In the genomic region with DNA sequence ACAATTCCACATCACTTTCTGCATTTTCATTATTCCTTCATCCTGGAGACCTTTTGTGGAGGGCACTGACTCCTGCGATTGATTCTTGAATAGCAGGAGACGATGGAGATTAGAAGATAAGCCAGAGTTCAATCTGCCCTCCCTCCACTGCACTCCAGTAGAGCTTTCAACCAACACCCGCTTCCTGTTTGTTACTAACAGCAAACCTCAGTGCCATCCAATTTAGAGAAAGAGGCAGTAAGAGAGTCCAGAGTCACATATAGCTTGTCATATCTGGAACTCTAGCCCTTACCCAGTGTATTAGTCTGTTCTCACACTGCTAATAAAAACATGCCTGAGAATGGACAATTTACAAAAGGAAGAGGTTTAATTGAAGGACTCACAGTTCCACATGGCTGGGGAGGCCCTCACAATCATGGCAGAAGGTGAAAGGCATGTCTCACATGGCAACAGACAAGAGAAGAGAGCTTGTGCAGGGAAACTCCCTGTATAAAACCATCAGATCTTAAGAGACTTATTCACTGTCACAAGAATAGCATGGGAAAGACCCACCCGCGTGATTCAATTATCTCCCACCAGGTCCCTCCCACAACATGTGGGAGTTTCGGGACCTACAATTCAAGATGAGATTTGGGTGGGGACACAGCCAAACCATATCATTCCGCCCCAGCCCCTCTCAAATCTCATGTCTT, we compare ENCODE assay signal across 18 cellular contexts. TPM values are rescaled to one million over a fixed set of nuclear protein-coding genes. Genes with fewer than 3 reads are reported as not detected.
DNase-seq lines count a peak whose midpoint lies in the region; ATAC-seq and TF ChIP-seq lines count a peak whose summit lies in the region.
"Had no signal": no experiment of that assay in that cellular context is flagged by ENCODE, and none has a peak within 500 bp of the region (broad histone marks: within the 10 kb centered on the region; RNA-seq: fewer than 3 reads in every experiment).

No MANE protein-coding gene starts in this region.

- POLR2A ChIA-PET in CD8-positive, alpha-beta T cell (lab: Charles Lee), result interaction anchor here (1.3 kb wide), 1 partner anchor 10 kb away, joined by 5 read pairs; no protein-coding TSS in a partner anchor
- POLR2A ChIA-PET in activated CD4-positive, alpha-beta memory T cell treated with anti-CD3 and anti-CD28 coated beads for 36 hours (lab: Charles Lee), result interaction anchor here (0.7 to 0.9 kb wide), 2 partner anchors 120 to 147 kb away, joined by 3 read pairs; no protein-coding TSS in a partner anchor
- POLR2A ChIA-PET in naive thymus-derived CD8-positive, alpha-beta T cell (lab: Charles Lee), result interaction anchor here (0.6 kb wide), 1 partner anchor 37 kb away, joined by 4 read pairs; no protein-coding TSS in a partner anchor
- POLR2A ChIA-PET in GM10248 (lab: Yijun Ruan, JAX), result no interaction called here

- peaks cover 6% of the 10 kb centered on the region for H3K9me3 Mint-ChIP-seq in activated naive CD4-positive, alpha-beta T cell treated with anti-CD3 and anti-CD28 coated beads for 36 hours
- peaks cover 2% of the 10 kb centered on the region for H3K9me3 Mint-ChIP-seq in CD8-positive, alpha-beta T cell
- peaks cover 4% of the 10 kb centered on the region for H3K9me3 Mint-ChIP-seq in activated CD4-positive, alpha-beta memory T cell treated with anti-CD3 and anti-CD28 coated beads for 36 hours
- H3K9me3 Mint-ChIP-seq in naive thymus-derived CD8-positive, alpha-beta T cell, result peaks cover 0 to 8% (median 0%) of the 10 kb centered on the region in 9 donors

- no peaks in the 10 kb centered on the region for H3K27me3 Mint-ChIP-seq in activated naive CD4-positive, alpha-beta T cell treated with anti-CD3 and anti-CD28 coated beads for 36 hours (ENCODE audit: low read depth)
- no peaks in the 10 kb centered on the region for H3K27me3 Mint-ChIP-seq in CD8-positive, alpha-beta T cell (ENCODE audit: low read depth)
- H3K27me3 Mint-ChIP-seq in activated CD4-positive, alpha-beta memory T cell treated with anti-CD3 and anti-CD28 coated beads for 36 hours, result no peaks in the 10 kb centered on the region
- H3K27me3 Mint-ChIP-seq in naive thymus-derived CD8-positive, alpha-beta T cell, result peaks cover 0 to 8% (median 3%) of the 10 kb centered on the region in 5 donors

- TF ChIP-seq CTCF in CD8-positive, alpha-beta T cell (IDR thresholded peaks at IDR 0.05), result no peak
- TF ChIP-seq CTCF in GM10248 (IDR thresholded peaks at IDR 0.05; ENCODE audit: control extremely low read depth, extremely low read depth, low read depth, missing control alignments), result no peak

- no peak overlapping the region for H3K4me3 ChIP-seq in CD8-positive, alpha-beta T cell (ENCODE audit: low read depth, low read length)
- H3K4me3 ChIP-seq: gastroesophageal sphincter, thoracic aorta had no signal

- H3K27ac Mint-ChIP-seq in activated naive CD4-positive, alpha-beta T cell treated with anti-CD3 and anti-CD28 coated beads for 36 hours, result peak overlapping the region; percentile 79
- H3K27ac Mint-ChIP-seq in CD8-positive, alpha-beta T cell, result peak overlapping the region; percentile 57
- H3K27ac Mint-ChIP-seq in activated CD4-positive, alpha-beta memory T cell treated with anti-CD3 and anti-CD28 coated beads for 36 hours, result peak overlapping the region; percentile 60
- peak overlapping the region in 7 of 10 donors; percentile 40 to 98 (median 62) for H3K27ac Mint-ChIP-seq in naive thymus-derived CD8-positive, alpha-beta T cell

- DNase-seq in activated naive CD4-positive, alpha-beta T cell treated with anti-CD3 and anti-CD28 coated beads for 36 hours, result peak; percentile 64
- DNase-seq in activated naive CD4-positive, alpha-beta T cell treated with anti-CD3 and anti-CD28 coated beads, Interleukin-2, amount 50 U/mL, for 16 hours, result no peak
- no peak for DNase-seq in CD8-positive, alpha-beta T cell
- DNase-seq in activated CD4-positive, alpha-beta memory T cell treated with anti-CD3 and anti-CD28 coated beads for 36 hours, result peak; percentile 30
- DNase-seq in naive thymus-derived CD8-positive, alpha-beta T cell, result peak in 3 of 10 donors; percentile 12 to 31 (median 30)
- DNase-seq in GM10248 (ENCODE audit: extremely low spot score), result no peak
- no peak for DNase-seq in DMS153 (lab: John Stamatoyannopoulos, UW)
- DNase-seq in DMS153 treated with DMSO at 0.1 percent for 48 hours (lab: John Stamatoyannopoulos, UW; ENCODE audit: unreplicated experiment), result no peak
- DNase-seq: activated gamma-delta T cell; effector CD8-positive, alpha-beta T cell; kidney; NCI-H187; occipital lobe had no signal

- H3K4me3 Mint-ChIP-seq in activated naive CD4-positive, alpha-beta T cell treated with anti-CD3 and anti-CD28 coated beads for 36 hours, result peak overlapping the region; percentile 11
- no peak overlapping the region for H3K4me3 Mint-ChIP-seq in CD8-positive, alpha-beta T cell
- no peak overlapping the region for H3K4me3 Mint-ChIP-seq in activated CD4-positive, alpha-beta memory T cell treated with anti-CD3 and anti-CD28 coated beads for 36 hours
- peak overlapping the region in 5 of 10 donors; percentile 17 to 66 (median 38) for H3K4me3 Mint-ChIP-seq in naive thymus-derived CD8-positive, alpha-beta T cell

- H3K27ac ChIP-seq in CD8-positive, alpha-beta T cell (ENCODE audit: low read depth, low read length), result no peak overlapping the region
- H3K27ac ChIP-seq: KMS-11, thoracic aorta had no signal

- CTCF ChIA-PET in activated naive CD4-positive, alpha-beta T cell treated with anti-CD3 and anti-CD28 coated beads for 36 hours (lab: Charles Lee), result interaction anchor here (0.9 to 1.6 kb wide), 2 partner anchors 9 to 221 kb away, joined by 3 to 5 read pairs; no protein-coding TSS in a partner anchor
- CTCF ChIA-PET in CD8-positive, alpha-beta T cell (lab: Charles Lee), result interaction anchor here (0.9 to 1.4 kb wide), 2 partner anchors 22 to 121 kb away, joined by 3 to 4 read pairs; no protein-coding TSS in a partner anchor
- CTCF ChIA-PET in activated CD4-positive, alpha-beta memory T cell treated with anti-CD3 and anti-CD28 coated beads for 36 hours (lab: Charles Lee), result no interaction called here
- CTCF ChIA-PET in GM10248 (lab: Yijun Ruan, JAX), result interaction anchor here (0.9 to 3.0 kb wide), 3 partner anchors 10 to 42 kb away, joined by 3 to 13 read pairs (median 4); no protein-coding TSS in a partner anchor

- no peaks in the 10 kb centered on the region for H3K27me3 ChIP-seq in CD8-positive, alpha-beta T cell (ENCODE audit: insufficient read depth, low read length)
- H3K27me3 ChIP-seq: gastroesophageal sphincter had no signal

- ATAC-seq in CD8-positive, alpha-beta T cell, result peak; percentile 73
- peak; percentile 42 to 58 for ATAC-seq in naive thymus-derived CD8-positive, alpha-beta T cell

- intact Hi-C loops in activated naive CD4-positive, alpha-beta T cell treated with anti-CD3 and anti-CD28 coated beads for 36 hours (cut with micrococcal nuclease), result loop anchor here (1.0 to 5.0 kb wide), 4 partner anchors 54 to 183 kb away; no protein-coding TSS in a partner anchor
- intact Hi-C loops in CD8-positive, alpha-beta T cell (cut with DNase I, micrococcal nuclease), result no loop called here
- intact Hi-C loops in activated CD4-positive, alpha-beta memory T cell treated with anti-CD3 and anti-CD28 coated beads for 36 hours (cut with micrococcal nuclease), result loop anchor here (2.0 kb wide), 2 partner anchors 109 to 119 kb away; no protein-coding TSS in a partner anchor

- peaks cover 15% of the 10 kb centered on the region for H3K4me1 ChIP-seq in CD8-positive, alpha-beta T cell (ENCODE audit: insufficient read depth, low read length)

- H3K36me3 Mint-ChIP-seq in activated naive CD4-positive, alpha-beta T cell treated with anti-CD3 and anti-CD28 coated beads for 36 hours (ENCODE audit: low read depth), result peaks cover 5% of the 10 kb centered on the region
- H3K36me3 Mint-ChIP-seq in CD8-positive, alpha-beta T cell, result no peaks in the 10 kb centered on the region
- peaks cover 7% of the 10 kb centered on the region for H3K36me3 Mint-ChIP-seq in activated CD4-positive, alpha-beta memory T cell treated with anti-CD3 and anti-CD28 coated beads for 36 hours
- no peaks in the 10 kb centered on the region for H3K36me3 Mint-ChIP-seq in naive thymus-derived CD8-positive, alpha-beta T cell

- H3K36me3 ChIP-seq in CD8-positive, alpha-beta T cell (ENCODE audit: insufficient read depth, low read length), result no peaks in the 10 kb centered on the region
- H3K36me3 ChIP-seq: gastroesophageal sphincter, thoracic aorta had no signal

- peaks cover 38% of the 10 kb centered on the region for H3K4me1 Mint-ChIP-seq in activated naive CD4-positive, alpha-beta T cell treated with anti-CD3 and anti-CD28 coated beads for 36 hours (ENCODE audit: low read depth)
- H3K4me1 Mint-ChIP-seq in CD8-positive, alpha-beta T cell (ENCODE audit: low read depth), result peaks cover 27% of the 10 kb centered on the region
- H3K4me1 Mint-ChIP-seq in activated CD4-positive, alpha-beta memory T cell treated with anti-CD3 and anti-CD28 coated beads for 36 hours (ENCODE audit: low read depth), result peaks cover 19% of the 10 kb centered on the region
- peaks cover 8 to 19% (median 18%) of the 10 kb centered on the region in 4 donors for H3K4me1 Mint-ChIP-seq in naive thymus-derived CD8-positive, alpha-beta T cell

- H3K9me3 ChIP-seq in CD8-positive, alpha-beta T cell (ENCODE audit: low read length), result no peaks in the 10 kb centered on the region
- H3K9me3 ChIP-seq: thoracic aorta had no signal

RNA-seq across cellular contexts. Expression of gene PCBP3, which starts 55.9 kb away (rescaled TPM):
- total RNA-seq in activated naive CD4-positive, alpha-beta T cell treated with anti-CD3 and anti-CD28 coated beads for 36 hours, result 10 to 100 TPM; 10.0 to 10.2 TPM
- 1 to 10 TPM; 1.3 to 2.4 TPM for total RNA-seq in CD8-positive, alpha-beta T cell
- total RNA-seq in activated CD4-positive, alpha-beta memory T cell treated with anti-CD3 and anti-CD28 coated beads for 36 hours, result 1 to 10 TPM; 5.3 to 6.6 TPM
- under 1 TPM in 1 of 2 experiments, not detected in 1; 0.47 TPM for total RNA-seq in naive thymus-derived CD8-positive, alpha-beta T cell
- 1 to 10 TPM in 2 of 3 donors, under 1 TPM in 1; 0.82 to 2.3 (median 1.1) TPM for polyA plus RNA-seq in naive thymus-derived CD8-positive, alpha-beta T cell
- total RNA-seq: HT1080, lung microvascular endothelial cell had no signal

Comparison
In these comparisons a context has a peak if more than half of its experiments do, and no peak if none do; other contexts are left out.
1. DNase-seq: peak in activated naive CD4-positive, alpha-beta T cell treated with anti-CD3 and anti-CD28 coated beads for 36 hours (single experiment) and activated CD4-positive, alpha-beta memory T cell treated with anti-CD3 and anti-CD28 coated beads for 36 hours (single experiment); none in activated naive CD4-positive, alpha-beta T cell treated with anti-CD3 and anti-CD28 coated beads, Interleukin-2, amount 50 U/mL, for 16 hours (single experiment), CD8-positive, alpha-beta T cell (0 of 7), GM10248 (single experiment), DMS153 (single experiment) and DMS153 treated with DMSO at 0.1 percent for 48 hours (single experiment).
2. intact Hi-C loops: an anchor here in activated naive CD4-positive, alpha-beta T cell treated with anti-CD3 and anti-CD28 coated beads for 36 hours (1.0 to 5.0 kb wide) and activated CD4-positive, alpha-beta memory T cell treated with anti-CD3 and anti-CD28 coated beads for 36 hours (2.0 kb wide); none called in CD8-positive, alpha-beta T cell.
3. Peak in every context shown above with its lines, with median percentiles within 50 percentile points of each other: H3K27ac Mint-ChIP-seq.